ENCODE assay signal across 1 cellular context in the genomic region with DNA sequence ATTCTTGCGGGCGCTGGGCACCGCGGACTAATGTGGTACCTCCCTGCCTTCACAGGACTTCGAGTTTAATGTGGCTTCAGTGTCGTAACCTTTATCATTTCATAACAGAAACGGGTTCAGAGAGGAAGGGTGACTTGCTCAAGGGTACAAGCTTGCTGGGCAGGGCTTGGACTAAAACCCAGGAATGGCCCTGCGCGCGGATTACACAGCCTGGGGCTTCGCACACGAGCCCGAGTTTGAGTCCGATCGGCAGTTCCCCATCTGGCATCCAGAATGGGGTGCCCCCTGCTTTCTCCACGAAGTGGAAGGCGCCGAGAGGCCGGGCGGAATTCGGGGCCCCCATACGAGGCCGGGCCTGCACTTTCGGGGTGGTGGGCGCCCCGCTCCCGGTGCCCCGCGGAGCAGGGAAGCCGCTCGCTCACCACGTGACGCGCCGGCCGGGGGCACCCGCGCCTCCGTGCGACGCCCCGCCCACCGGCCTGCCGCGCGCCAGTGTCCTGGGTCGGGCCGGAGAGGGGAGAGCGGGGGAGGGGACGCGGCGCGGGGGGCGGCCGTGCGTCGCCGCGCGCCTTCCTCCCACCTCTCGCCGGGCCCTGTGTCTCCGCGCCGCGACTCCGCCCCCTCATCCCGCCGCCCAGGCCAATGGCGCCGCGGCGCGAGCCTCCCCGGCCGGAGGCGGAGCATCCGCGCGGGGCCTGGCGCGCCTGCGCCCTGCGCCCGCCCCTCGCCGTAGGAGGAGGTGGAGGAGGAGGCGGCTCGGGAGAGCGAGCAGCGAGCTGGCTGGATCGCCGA.
TF ChIP-seq lines count a peak whose summit lies in the region.

TSS of gene SET (plus strand) at position 722 of the 792 bp plus-strand sequence. CDS start 361 bp downstream, outside the sequence.

TF ChIP-seq in HepG2, 621 proteins besides CTCF, POLR2A, EP300 and RAD21 (continued from another document and continues in another):
- TF ChIP-seq, protein P1, sequence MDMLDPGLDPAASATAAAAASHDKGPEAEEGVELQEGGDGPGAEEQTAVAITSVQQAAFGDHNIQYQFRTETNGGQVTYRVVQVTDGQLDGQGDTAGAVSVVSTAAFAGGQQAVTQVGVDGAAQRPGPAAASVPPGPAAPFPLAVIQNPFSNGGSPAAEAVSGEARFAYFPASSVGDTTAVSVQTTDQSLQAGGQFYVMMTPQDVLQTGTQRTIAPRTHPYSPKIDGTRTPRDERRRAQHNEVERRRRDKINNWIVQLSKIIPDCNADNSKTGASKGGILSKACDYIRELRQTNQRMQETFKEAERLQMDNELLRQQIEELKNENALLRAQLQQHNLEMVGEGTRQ (IDR thresholded peaks at IDR 0.05; ENCODE audit: low read depth, low read length): peak; percentile 54
- TF ChIP-seq, protein P1 (CRISPR knock-in tag; IDR thresholded peaks at IDR 0.05; ENCODE audit: borderline replicate concordance): peak; percentile 72; the same call in 1 of the 2 replicates
- no peak for TF ChIP-seq ZZZ3 (CRISPR knock-in tag; IDR thresholded peaks at IDR 0.05; ENCODE audit: borderline replicate concordance)
- TF ChIP-seq ZNF382 (CRISPR knock-in tag; IDR thresholded peaks at IDR 0.05; ENCODE audit: borderline replicate concordance): no peak
- TF ChIP-seq PHF8 (CRISPR knock-in tag; IDR thresholded peaks at IDR 0.05): peak; percentile 81
- no peak for TF ChIP-seq ZNF33B (CRISPR knock-in tag; IDR thresholded peaks at IDR 0.05)
- TF ChIP-seq, protein P2, sequence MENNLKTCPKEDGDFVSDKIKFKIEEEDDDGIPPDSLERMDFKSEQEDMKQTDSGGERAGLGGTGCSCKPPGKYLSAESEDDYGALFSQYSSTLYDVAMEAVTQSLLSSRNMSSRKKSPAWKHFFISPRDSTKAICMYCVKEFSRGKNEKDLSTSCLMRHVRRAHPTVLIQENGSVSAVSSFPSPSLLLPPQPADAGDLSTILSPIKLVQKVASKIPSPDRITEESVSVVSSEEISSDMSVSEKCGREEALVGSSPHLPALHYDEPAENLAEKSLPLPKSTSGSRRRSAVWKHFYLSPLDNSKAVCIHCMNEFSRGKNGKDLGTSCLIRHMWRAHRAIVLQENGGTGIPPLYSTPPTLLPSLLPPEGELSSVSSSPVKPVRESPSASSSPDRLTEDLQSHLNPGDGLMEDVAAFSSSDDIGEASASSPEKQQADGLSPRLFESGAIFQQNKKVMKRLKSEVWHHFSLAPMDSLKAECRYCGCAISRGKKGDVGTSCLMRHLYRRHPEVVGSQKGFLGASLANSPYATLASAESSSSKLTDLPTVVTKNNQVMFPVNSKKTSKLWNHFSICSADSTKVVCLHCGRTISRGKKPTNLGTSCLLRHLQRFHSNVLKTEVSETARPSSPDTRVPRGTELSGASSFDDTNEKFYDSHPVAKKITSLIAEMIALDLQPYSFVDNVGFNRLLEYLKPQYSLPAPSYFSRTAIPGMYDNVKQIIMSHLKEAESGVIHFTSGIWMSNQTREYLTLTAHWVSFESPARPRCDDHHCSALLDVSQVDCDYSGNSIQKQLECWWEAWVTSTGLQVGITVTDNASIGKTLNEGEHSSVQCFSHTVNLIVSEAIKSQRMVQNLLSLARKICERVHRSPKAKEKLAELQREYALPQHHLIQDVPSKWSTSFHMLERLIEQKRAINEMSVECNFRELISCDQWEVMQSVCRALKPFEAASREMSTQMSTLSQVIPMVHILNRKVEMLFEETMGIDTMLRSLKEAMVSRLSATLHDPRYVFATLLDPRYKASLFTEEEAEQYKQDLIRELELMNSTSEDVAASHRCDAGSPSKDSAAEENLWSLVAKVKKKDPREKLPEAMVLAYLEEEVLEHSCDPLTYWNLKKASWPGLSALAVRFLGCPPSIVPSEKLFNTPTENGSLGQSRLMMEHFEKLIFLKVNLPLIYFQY (CRISPR knock-in tag; IDR thresholded peaks at IDR 0.05; ENCODE audit: borderline replicate concordance): peak; percentile 80; the same call in 1 of the 2 replicates
- TF ChIP-seq ZNF740 (CRISPR knock-in tag; IDR thresholded peaks at IDR 0.05): no peak
- no peak for TF ChIP-seq WIZ (CRISPR knock-in tag; IDR thresholded peaks at IDR 0.05)
- no peak for TF ChIP-seq ELF4 (CRISPR knock-in tag; IDR thresholded peaks at IDR 0.05; ENCODE audit: borderline replicate concordance)
- peak; percentile 39; the same call in 1 of the 2 replicates for TF ChIP-seq ZBTB20 (CRISPR knock-in tag; IDR thresholded peaks at IDR 0.05; ENCODE audit: borderline replicate concordance, low read depth)
- no peak; the same call in 1 of the 2 replicates for TF ChIP-seq PITX1 (CRISPR knock-in tag; IDR thresholded peaks at IDR 0.05)
- TF ChIP-seq ZC3H4 (CRISPR knock-in tag; IDR thresholded peaks at IDR 0.05; ENCODE audit: borderline replicate concordance): 0 out of 2 replicates have a peak, but pooled peaks have one; percentile 52
- 0 out of 2 replicates have a peak, but pooled peaks have one; percentile 56 for TF ChIP-seq IRX3 (CRISPR knock-in tag; IDR thresholded peaks at IDR 0.05; ENCODE audit: borderline replicate concordance, low read depth)
- TF ChIP-seq, protein P3, sequence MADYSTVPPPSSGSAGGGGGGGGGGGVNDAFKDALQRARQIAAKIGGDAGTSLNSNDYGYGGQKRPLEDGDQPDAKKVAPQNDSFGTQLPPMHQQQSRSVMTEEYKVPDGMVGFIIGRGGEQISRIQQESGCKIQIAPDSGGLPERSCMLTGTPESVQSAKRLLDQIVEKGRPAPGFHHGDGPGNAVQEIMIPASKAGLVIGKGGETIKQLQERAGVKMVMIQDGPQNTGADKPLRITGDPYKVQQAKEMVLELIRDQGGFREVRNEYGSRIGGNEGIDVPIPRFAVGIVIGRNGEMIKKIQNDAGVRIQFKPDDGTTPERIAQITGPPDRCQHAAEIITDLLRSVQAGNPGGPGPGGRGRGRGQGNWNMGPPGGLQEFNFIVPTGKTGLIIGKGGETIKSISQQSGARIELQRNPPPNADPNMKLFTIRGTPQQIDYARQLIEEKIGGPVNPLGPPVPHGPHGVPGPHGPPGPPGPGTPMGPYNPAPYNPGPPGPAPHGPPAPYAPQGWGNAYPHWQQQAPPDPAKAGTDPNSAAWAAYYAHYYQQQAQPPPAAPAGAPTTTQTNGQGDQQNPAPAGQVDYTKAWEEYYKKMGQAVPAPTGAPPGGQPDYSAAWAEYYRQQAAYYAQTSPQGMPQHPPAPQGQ (CRISPR knock-in tag; IDR thresholded peaks at IDR 0.05; ENCODE audit: borderline replicate concordance): no peak
- TF ChIP-seq KLF13 (CRISPR knock-in tag; IDR thresholded peaks at IDR 0.05): no peak
- peak; percentile 72 for TF ChIP-seq SKI (IDR thresholded peaks at IDR 0.05; ENCODE audit: partially characterized antibody)
- TF ChIP-seq MED8 (CRISPR knock-in tag; IDR thresholded peaks at IDR 0.05; ENCODE audit: insufficient replicate concordance): no peak
- TF ChIP-seq ZSCAN21 (CRISPR knock-in tag; IDR thresholded peaks at IDR 0.05; ENCODE audit: borderline replicate concordance): no peak
- 0 out of 2 replicates have a peak, but pooled peaks have one; percentile 4 for TF ChIP-seq ZNF607 (CRISPR knock-in tag; IDR thresholded peaks at IDR 0.05; ENCODE audit: borderline replicate concordance)
- peak; percentile 55; the same call in 1 of the 2 replicates for TF ChIP-seq ZFX (CRISPR knock-in tag; IDR thresholded peaks at IDR 0.05; ENCODE audit: low read depth)
- TF ChIP-seq CBFB (CRISPR knock-in tag; IDR thresholded peaks at IDR 0.05): no peak
- TF ChIP-seq ZNF326 (CRISPR knock-in tag; IDR thresholded peaks at IDR 0.05; ENCODE audit: borderline replicate concordance): no peak
- TF ChIP-seq, protein P4, sequence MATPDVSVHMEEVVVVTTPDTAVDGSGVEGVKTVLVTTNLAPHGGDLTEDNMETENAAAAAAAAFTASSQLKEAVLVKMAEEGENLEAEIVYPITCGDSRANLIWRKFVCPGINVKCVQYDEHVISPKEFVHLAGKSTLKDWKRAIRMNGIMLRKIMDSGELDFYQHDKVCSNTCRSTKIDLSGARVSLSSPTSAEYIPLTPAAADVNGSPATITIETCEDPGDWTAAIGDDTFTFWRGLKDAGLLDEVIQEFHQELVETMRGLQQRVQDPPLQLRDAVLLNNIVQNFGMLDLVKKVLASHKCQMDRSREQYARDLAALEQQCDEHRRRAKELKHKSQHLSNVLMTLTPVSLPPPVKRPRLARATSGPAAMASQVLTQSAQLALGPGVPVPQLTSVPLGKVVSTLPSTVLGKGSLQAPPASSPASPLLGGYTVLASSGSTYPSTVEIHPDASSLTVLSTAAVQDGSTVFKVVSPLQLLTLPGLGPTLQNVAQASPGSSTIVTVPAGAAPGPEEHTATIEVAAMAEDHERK (CRISPR knock-in tag; IDR thresholded peaks at IDR 0.05; ENCODE audit: low read depth): no peak; the same call in 1 of the 2 replicates
- no peak for TF ChIP-seq U2AF1 (optimal IDR thresholded peaks at IDR 0.05; ENCODE audit: low read depth, low read length)
- no peak for TF ChIP-seq ZKSCAN5 (CRISPR knock-in tag; IDR thresholded peaks at IDR 0.05)
- no peak for TF ChIP-seq ZNF605 (CRISPR knock-in tag; IDR thresholded peaks at IDR 0.05)
- TF ChIP-seq HCFC1 (IDR thresholded peaks at IDR 0.05; ENCODE audit: low read depth, low read length): 0 out of 2 replicates have a peak, but pooled peaks have one; percentile 8
- no peak; the same call in 1 of the 2 replicates for TF ChIP-seq ZNF788 (CRISPR knock-in tag; IDR thresholded peaks at IDR 0.05; ENCODE audit: borderline replicate concordance)
- 0 out of 2 replicates have a peak, but pooled peaks have one; percentile 25 for TF ChIP-seq ZNF225 (CRISPR knock-in tag; IDR thresholded peaks at IDR 0.05)
- TF ChIP-seq HIVEP1 (CRISPR knock-in tag; IDR thresholded peaks at IDR 0.05): 0 out of 2 replicates have a peak, but pooled peaks have one; percentile 41
- no peak for TF ChIP-seq ZNF17 (CRISPR knock-in tag; IDR thresholded peaks at IDR 0.05)
- no peak for TF ChIP-seq ATM (IDR thresholded peaks at IDR 0.05; ENCODE audit: borderline replicate concordance)
- no peak for TF ChIP-seq ZNF597 (CRISPR knock-in tag; IDR thresholded peaks at IDR 0.05)
- TF ChIP-seq CHD4 (IDR thresholded peaks at IDR 0.05; ENCODE audit: borderline replicate concordance, low read length): peak; percentile 56; the same call in 1 of the 2 replicates
- TF ChIP-seq ZNF709 (CRISPR knock-in tag; IDR thresholded peaks at IDR 0.05): peak; percentile 39; the same call in 1 of the 2 replicates
- peak; percentile 62; the same call in 1 of the 2 replicates for TF ChIP-seq ZNF567 (CRISPR knock-in tag; IDR thresholded peaks at IDR 0.05; ENCODE audit: borderline replicate concordance)
- TF ChIP-seq SATB2 (CRISPR knock-in tag; IDR thresholded peaks at IDR 0.05): no peak
- TF ChIP-seq CCDC6 (CRISPR knock-in tag; IDR thresholded peaks at IDR 0.05): no peak; the same call in 1 of the 2 replicates
- no peak for TF ChIP-seq ZNF138 (CRISPR knock-in tag; IDR thresholded peaks at IDR 0.05; ENCODE audit: low read depth)
- no peak for TF ChIP-seq CSRNP2 (CRISPR knock-in tag; conservative IDR thresholded peaks at IDR 0.05; ENCODE audit: low read depth)
- TF ChIP-seq TEAD2 (CRISPR knock-in tag; IDR thresholded peaks at IDR 0.05): no peak
- TF ChIP-seq ZNF572 (CRISPR knock-in tag; IDR thresholded peaks at IDR 0.05): peak; percentile 57; the same call in 1 of the 2 replicates
- TF ChIP-seq ZNF501 (CRISPR knock-in tag; IDR thresholded peaks at IDR 0.05): 0 out of 2 replicates have a peak, but pooled peaks have one; percentile 12
- no peak for TF ChIP-seq SMARCC2 (IDR thresholded peaks at IDR 0.05)
- TF ChIP-seq ASH2L (IDR thresholded peaks at IDR 0.05; ENCODE audit: insufficient read length, low read depth, low read length): peak; percentile 46
- TF ChIP-seq KDM5B (CRISPR knock-in tag; IDR thresholded peaks at IDR 0.05; ENCODE audit: borderline replicate concordance): no peak
- TF ChIP-seq MEIS1 (CRISPR knock-in tag; IDR thresholded peaks at IDR 0.05; ENCODE audit: borderline replicate concordance): no peak
